ENCODE assay signal across 1 cellular context in genomic region chr10:72275351-72276012, GRCh38.
TF ChIP-seq lines count a peak whose summit lies in the region.

No MANE protein-coding gene starts in this region.

TF ChIP-seq in GM23338, 12 proteins besides CTCF, POLR2A, EP300 and RAD21 (continued from another document):
- TF ChIP-seq ZNF462 (CRISPR knock-in tag; IDR thresholded peaks at IDR 0.05), result no peak
